Comparison of ENCODE assay signal across 8 cellular contexts in the genomic region with DNA sequence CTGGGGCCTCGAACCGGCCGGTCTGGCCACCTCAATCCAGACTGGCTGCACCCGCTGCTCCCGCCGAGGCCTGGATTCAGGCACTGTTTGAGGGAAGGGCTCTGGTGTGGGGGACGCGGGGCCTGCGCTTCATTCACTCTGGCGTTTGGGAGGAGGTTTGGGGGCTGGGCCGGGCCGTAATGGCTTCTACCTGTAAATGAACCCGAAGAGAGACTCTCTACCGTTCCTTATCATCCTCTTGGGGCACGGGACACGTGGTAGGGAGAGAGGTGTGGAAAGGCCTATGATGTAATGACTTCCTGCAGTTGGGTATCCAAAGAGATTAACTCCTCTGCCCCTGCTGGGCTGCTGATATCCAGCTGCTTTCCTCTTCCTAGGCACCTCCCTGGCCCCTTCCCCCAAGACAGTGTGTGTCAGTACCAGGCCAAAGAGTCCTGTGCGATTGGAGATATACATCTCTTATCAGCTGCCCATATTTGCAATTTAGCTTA. TPM values are rescaled to one million over a fixed set of nuclear protein-coding genes. Genes with fewer than 3 reads are reported as not detected.
DNase-seq lines count a peak whose midpoint lies in the region; ATAC-seq and TF ChIP-seq lines count a peak whose summit lies in the region.

No MANE protein-coding gene starts in this region.

- 7 to 21% (median 10%) methylated on average over 17 of the region's 17 CpGs for WGBS in adipose tissue, 3 donors

- H4K20me1 ChIP-seq in osteoblast (ENCODE audit: insufficient read depth, low read length), result peaks cover 30% of the 10 kb centered on the region

- CTCF ChIA-PET in activated CD8-positive, alpha-beta memory T cell treated with anti-CD3 and anti-CD28 coated beads, Interleukin-2, amount 10 ng/mL, durations not matched to agents 7 days and 5 days (lab: Charles Lee), result no interaction called here

- intact Hi-C loops in left ventricle myocardium inferior (cut with micrococcal nuclease), result loop anchor here (10.0 kb wide), 1 partner anchor 92 kb away; no protein-coding TSS in a partner anchor

- H3K36me3 Mint-ChIP-seq in activated CD8-positive, alpha-beta memory T cell treated with anti-CD3 and anti-CD28 coated beads, Interleukin-2, amount 10 ng/mL, durations not matched to agents 7 days and 5 days, result peaks cover 24% of the 10 kb centered on the region

- H3K4me1 ChIP-seq in left ventricle myocardium inferior (peaks cover 77% of the 10 kb centered on the region), osteoblast (ENCODE audit: insufficient read depth, low read length) (peaks cover 42% of the 10 kb centered on the region)

- H2AFZ ChIP-seq in osteoblast (ENCODE audit: low read length), result peak overlapping the region; percentile 32

- peak; percentile 29 for TF ChIP-seq CTCF in left ventricle myocardium inferior (IDR thresholded peaks at IDR 0.05; ENCODE audit: borderline replicate concordance)
- no peak for TF ChIP-seq CTCF in osteoblast (IDR thresholded peaks at IDR 0.05; ENCODE audit: extremely low read depth, low read depth, low read length)

- no peak for DNase-seq in activated CD8-positive, alpha-beta memory T cell treated with anti-CD3 and anti-CD28 coated beads, Interleukin-2, amount 10 ng/mL, durations not matched to agents 7 days and 5 days
- no peak for DNase-seq in activated CD8-positive, alpha-beta memory T cell treated with anti-CD3 and anti-CD28 coated beads for 24 hours
- DNase-seq in NCI-H226 (peak; percentile 88), left ventricle myocardium inferior (peak; percentile 64), osteoblast (ENCODE audit: insufficient read length, low spot score, missing footprints) (peak; percentile 95)
- DNase-seq in stimulated activated CD4-positive, alpha-beta T cell treated with anti-CD3 and anti-CD28 coated beads, Interleukin-2, amount 100 ng/mL, for 24 hours, result no peak

- H3K27me3 Mint-ChIP-seq in activated CD8-positive, alpha-beta memory T cell treated with anti-CD3 and anti-CD28 coated beads, Interleukin-2, amount 10 ng/mL, durations not matched to agents 7 days and 5 days, result peaks cover 2% of the 10 kb centered on the region

- peaks cover 49% of the 10 kb centered on the region for H3K4me1 Mint-ChIP-seq in activated CD8-positive, alpha-beta memory T cell treated with anti-CD3 and anti-CD28 coated beads, Interleukin-2, amount 10 ng/mL, durations not matched to agents 7 days and 5 days

- H3K4me3 Mint-ChIP-seq in activated CD8-positive, alpha-beta memory T cell treated with anti-CD3 and anti-CD28 coated beads, Interleukin-2, amount 10 ng/mL, durations not matched to agents 7 days and 5 days, result peak overlapping the region; percentile 47

- H3K9me3 ChIP-seq in left ventricle myocardium inferior (replicated peaks) (no peaks in the 10 kb centered on the region), osteoblast (ENCODE audit: low read depth, low read length) (no peaks in the 10 kb centered on the region)

- H3K4me2 ChIP-seq in osteoblast (ENCODE audit: insufficient read depth, low read length), result peak overlapping the region; percentile 89

- no peaks in the 10 kb centered on the region for H3K9me3 Mint-ChIP-seq in activated CD8-positive, alpha-beta memory T cell treated with anti-CD3 and anti-CD28 coated beads, Interleukin-2, amount 10 ng/mL, durations not matched to agents 7 days and 5 days (ENCODE audit: low read depth)

- H3K27ac ChIP-seq in adipose tissue (ENCODE audit: low read depth, low read length) (peak overlapping the region; percentile 44), left ventricle myocardium inferior (replicated peaks) (peak overlapping the region; percentile 98), osteoblast (ENCODE audit: low read depth, low read length) (peak overlapping the region; percentile 87)

- H3K4me3 ChIP-seq in left ventricle myocardium inferior, result peak overlapping the region; percentile 88
- H3K4me3 ChIP-seq in osteoblast (ENCODE audit: insufficient read depth, low read length), result peak overlapping the region; percentile 97

- no peak overlapping the region for H3K27ac Mint-ChIP-seq in activated CD8-positive, alpha-beta memory T cell treated with anti-CD3 and anti-CD28 coated beads, Interleukin-2, amount 10 ng/mL, durations not matched to agents 7 days and 5 days

- peaks cover 46% of the 10 kb centered on the region for H3K79me2 ChIP-seq in osteoblast (ENCODE audit: insufficient read depth, low read length)

- H3K36me3 ChIP-seq in left ventricle myocardium inferior, result peaks cover 9% of the 10 kb centered on the region
- H3K36me3 ChIP-seq in osteoblast (ENCODE audit: insufficient read depth, low read length), result peaks cover 8% of the 10 kb centered on the region

- no peak for ATAC-seq in activated CD8-positive, alpha-beta memory T cell treated with anti-CD3 and anti-CD28 coated beads, Interleukin-2, amount 10 ng/mL, durations not matched to agents 7 days and 5 days
- no peak for ATAC-seq in HG03460 (IDR thresholded peaks at IDR 0.05; ENCODE audit: unreplicated experiment)

- H3K27me3 ChIP-seq in left ventricle myocardium inferior (ENCODE audit: low read depth) (no peaks in the 10 kb centered on the region), osteoblast (ENCODE audit: insufficient read depth, low read length) (no peaks in the 10 kb centered on the region)

RNA-seq across cellular contexts. Expression of a gene that starts 1.8 kb away (rescaled TPM):
- 10 to 100 TPM; 13.4 to 14.7 TPM for total RNA-seq in activated CD8-positive, alpha-beta memory T cell treated with anti-CD3 and anti-CD28 coated beads, Interleukin-2, amount 10 ng/mL, durations not matched to agents 7 days and 5 days
- 10 to 100 TPM; 23.2 to 30.3 (median 27.3) TPM for polyA plus RNA-seq in adipose tissue
- 34.8 TPM for total RNA-seq in left ventricle myocardium inferior
- total RNA-seq in osteoblast, result 52.2 and 53.2 TPM in 2 replicates

Comparison
In these comparisons a context has a peak if more than half of its experiments do, and no peak if none do; other contexts are left out.
1. DNase-seq: peak in NCI-H226 (single experiment), left ventricle myocardium inferior (single experiment) and osteoblast (single experiment); none in activated CD8-positive, alpha-beta memory T cell treated with anti-CD3 and anti-CD28 coated beads, Interleukin-2, amount 10 ng/mL, durations not matched to agents 7 days and 5 days (single experiment), activated CD8-positive, alpha-beta memory T cell treated with anti-CD3 and anti-CD28 coated beads for 24 hours (single experiment) and stimulated activated CD4-positive, alpha-beta T cell treated with anti-CD3 and anti-CD28 coated beads, Interleukin-2, amount 100 ng/mL, for 24 hours (0 of 2).
2. H3K27ac ChIP-seq: peak in every context shown above with its lines; median percentile 98 in left ventricle myocardium inferior; 87 in osteoblast; 44 in adipose tissue.